11 cellular contexts compared by ENCODE assay signal in the genomic region with DNA sequence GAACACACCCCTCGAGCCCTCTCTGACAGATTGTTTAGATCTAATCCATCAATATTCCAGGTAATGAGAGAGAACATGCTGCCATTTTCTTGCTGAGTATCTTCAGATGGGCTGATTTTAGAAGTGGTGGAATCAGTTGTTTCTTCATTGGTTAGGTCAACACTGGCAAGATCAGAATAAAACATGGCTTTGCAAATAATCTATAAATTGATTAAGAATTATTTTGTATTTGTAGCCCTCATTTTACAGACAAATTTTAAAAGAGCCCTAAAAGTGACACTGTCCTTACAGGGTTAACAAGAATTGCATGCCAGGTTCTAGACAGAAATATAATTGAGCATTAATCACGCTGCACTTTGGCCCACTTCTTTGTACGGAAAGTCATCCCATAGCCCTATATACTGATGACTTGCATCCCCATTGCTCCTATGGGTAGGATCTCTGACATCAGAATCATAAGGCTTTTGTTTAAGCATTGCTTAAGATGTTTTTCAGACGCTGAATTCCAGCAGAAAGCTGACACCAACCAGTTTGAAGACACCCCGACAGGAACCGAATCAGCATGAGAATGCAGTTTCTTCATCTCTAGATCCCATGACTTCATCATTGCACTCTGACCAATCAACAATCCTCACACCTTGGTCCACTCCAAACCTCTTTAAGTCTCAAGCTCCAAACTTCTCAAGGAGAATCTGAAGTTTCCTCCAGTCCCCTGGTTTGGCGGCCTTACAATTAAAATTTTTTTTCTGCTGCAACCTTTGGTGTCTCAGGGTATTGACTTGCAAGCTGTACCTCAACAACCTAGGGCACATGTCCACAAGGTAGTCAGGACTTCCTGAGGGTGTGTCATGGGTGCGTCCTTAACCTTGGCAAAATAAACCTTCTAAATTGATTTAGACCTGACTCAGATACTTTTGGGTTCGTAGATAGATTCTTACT. TPM values are rescaled to one million over a fixed set of nuclear protein-coding genes. Genes with fewer than 3 reads are reported as not detected.
A peak's percentile ranks its signal among the peaks of the same experiment; 100 is the strongest.
DNase-seq lines count a peak whose midpoint lies in the region; ATAC-seq, FAIRE-seq and TF ChIP-seq lines count a peak whose summit lies in the region.
"Had no signal": no experiment of that assay in that cellular context is flagged by ENCODE, and none has a peak within 500 bp of the region (broad histone marks: within the 10 kb centered on the region; RNA-seq: fewer than 3 reads in every experiment).

No MANE protein-coding gene starts in this region.

- H3K9me1 ChIP-seq in K562 (ENCODE audit: control insufficient read depth, insufficient read depth, low read length), result no peaks in the 10 kb centered on the region

- no peaks in the 10 kb centered on the region for H3K27me3 Mint-ChIP-seq in activated T-cell treated with anti-CD3 and anti-CD28 coated beads, Interleukin-2, amount 50 U/mL, for 72 hours (ENCODE audit: low read depth)
- H3K27me3 Mint-ChIP-seq: stimulated activated memory B cell treated with anti-CD40 and anti-IgM and Interleukin-4, amounts not matched to agents 10 μg/mL and 1 μg/mL and 100 μg/mL, for 72 hours had no signal

- BruUV-seq in HepG2 (replicated peaks; lab: Mats Ljungman, UMichigan), result no TSS peak
- no TSS peak for BruUV-seq in K562 (replicated peaks; lab: Mats Ljungman, UMichigan)

- TF ChIP-seq POLR2A in right lobe of liver (IDR thresholded peaks at IDR 0.05) (no peak), HepG2 (IDR thresholded peaks at IDR 0.05; ENCODE audit: insufficient read depth in 1 of 2, low read depth in 2 of 2, low read length in 2 of 2) (no peak), K562 (conservative IDR thresholded peaks at IDR 0.05) (peak; percentile 44)

- H3K4me1 ChIP-seq in right lobe of liver (peaks cover 0 to 11% (median 5%) of the 10 kb centered on the region in 4 donors), HepG2 (ENCODE audit: insufficient read depth, low read length) (peaks cover 49% of the 10 kb centered on the region), K562 (replicated peaks in 1 of 2; ENCODE audit: control insufficient read depth in 2 of 2, insufficient read depth in 2 of 2, low read length in 2 of 2) (peaks cover 0 to 20% of the 10 kb centered on the region in 2 experiments; a peak in 2 of 5 replicates), upper lobe of right lung (peaks cover 10% of the 10 kb centered on the region)
- H3K4me1 ChIP-seq: BE2C had no signal

- CTCF ChIA-PET in HepG2 (lab: Yijun Ruan, JAX; ENCODE audit: low intra/inter-chr PET ratio, low total read pairs) (no interaction called here), K562 (lab: Yijun Ruan, JAX; ENCODE audit: low intra/inter-chr PET ratio) (no interaction called here)

- H3K36me3 ChIP-seq in right lobe of liver (peaks cover 0 to 2% (median 0%) of the 10 kb centered on the region in 4 donors), HepG2 (replicated peaks in 1 of 2; ENCODE audit: control insufficient read depth in 1 of 2, insufficient read depth in 2 of 2, low read length in 2 of 2) (peaks cover 2 to 21% of the 10 kb centered on the region in 2 experiments; a peak in 4 of 5 replicates), K562 (ENCODE audit: control insufficient read depth, insufficient read depth, low read length) (peaks cover 53% of the 10 kb centered on the region), upper lobe of right lung (peaks cover 39% of the 10 kb centered on the region)

- H3K27ac ChIP-seq in right lobe of liver (peak overlapping the region in 1 of 3 donors; percentile 30), HepG2 (ENCODE audit: extremely low read length, insufficient read depth, low read length) (no peak overlapping the region), K562 (ENCODE audit: extremely low read depth, low read depth, low read length) (peak overlapping the region; percentile 69), upper lobe of right lung (peak overlapping the region; percentile 17)
- H3K27ac ChIP-seq: SK-N-MC had no signal

- H3K79me2 ChIP-seq in HepG2 (ENCODE audit: insufficient read depth, low read length), result peaks cover 8% of the 10 kb centered on the region
- peaks cover 21% of the 10 kb centered on the region; the same call in 2 of the 3 replicates for H3K79me2 ChIP-seq in K562 (ENCODE audit: control insufficient read depth, insufficient read depth, low read length)

- TF ChIP-seq CTCF in right lobe of liver (IDR thresholded peaks at IDR 0.05) (no peak), HepG2 (CRISPR knock-in tag; IDR thresholded peaks at IDR 0.05) (no peak), K562 (IDR thresholded peaks at IDR 0.05 in 2 of 3, conservative IDR thresholded peaks at IDR 0.05 in 1 of 3; ENCODE audit: insufficient read depth in 2 of 3, low read depth in 1 of 3, low read length in 3 of 3) (no peak), upper lobe of right lung (IDR thresholded peaks at IDR 0.05) (no peak)

- H3K27me3 ChIP-seq in right lobe of liver, result no peaks in the 10 kb centered on the region
- no peaks in the 10 kb centered on the region for H3K27me3 ChIP-seq in HepG2 (ENCODE audit: control insufficient read depth in 1 of 2, insufficient read depth in 2 of 2, low read length in 2 of 2)
- no peaks in the 10 kb centered on the region for H3K27me3 ChIP-seq in K562 (ENCODE audit: control insufficient read depth in 2 of 2, insufficient read depth in 2 of 2, low read length in 2 of 2)
- H3K27me3 ChIP-seq in upper lobe of right lung, result no peaks in the 10 kb centered on the region
- H3K27me3 ChIP-seq: BE2C had no signal

- POLR2A ChIA-PET in HepG2 (lab: Yijun Ruan, JAX) (no interaction called here), K562 (lab: Yijun Ruan, JAX) (interaction anchor here (0.7 to 2.4 kb wide), 10 partner anchors 9 to 534 kb away, joined by 3 to 14 read pairs (median 4); partner anchors contain the start of genes ACOT13, KIAA0319 and TDP2)

- H3K4me3 ChIP-seq in right lobe of liver, result no peak overlapping the region
- H3K4me3 ChIP-seq in HepG2 (replicated peaks in 1 of 3; ENCODE audit: insufficient read depth in 1 of 3, low read depth in 2 of 3, low read length in 3 of 3), result no peak overlapping the region
- H3K4me3 ChIP-seq in K562, result no peak overlapping the region
- H3K4me3 ChIP-seq in upper lobe of right lung, result no peak overlapping the region
- H3K4me3 ChIP-seq: SK-N-MC had no signal

- TF ChIP-seq RAD21 in HepG2 (CRISPR knock-in tag; IDR thresholded peaks at IDR 0.05) (no peak), K562 (CRISPR knock-in tag; conservative IDR thresholded peaks at IDR 0.05 in 1 of 2, IDR thresholded peaks at IDR 0.05 in 1 of 2) (no peak)

- no peak overlapping the region for H3K4me2 ChIP-seq in HepG2 (ENCODE audit: low read depth, low read length)
- peak overlapping the region; percentile 57 for H3K4me2 ChIP-seq in K562 (ENCODE audit: insufficient read depth, low read length)

- no peaks in the 10 kb centered on the region for H3K9me3 Mint-ChIP-seq in activated T-cell treated with anti-CD3 and anti-CD28 coated beads, Interleukin-2, amount 50 U/mL, for 72 hours
- H3K9me3 Mint-ChIP-seq: stimulated activated memory B cell treated with anti-CD40 and anti-IgM and Interleukin-4, amounts not matched to agents 10 μg/mL and 1 μg/mL and 100 μg/mL, for 72 hours had no signal

- ATAC-seq in right lobe of liver (peak; percentile 26 to 68 (median 60)), HepG2 (no peak), K562 (peak; percentile 96), upper lobe of right lung (peak; percentile 92)
- no peak for ATAC-seq in activated T-cell treated with anti-CD3 and anti-CD28 coated beads, Interleukin-2, amount 50 U/mL, for 72 hours (replicated peaks in 1 of 2)
- ATAC-seq: stimulated activated memory B cell treated with anti-CD40 and anti-IgM and Interleukin-4, amounts not matched to agents 10 μg/mL and 1 μg/mL and 100 μg/mL, for 72 hours had no signal

- H3K36me3 Mint-ChIP-seq in activated T-cell treated with anti-CD3 and anti-CD28 coated beads, Interleukin-2, amount 50 U/mL, for 72 hours (ENCODE audit: insufficient read depth in 2 of 2), result peaks cover 8 to 34% of the 10 kb centered on the region in 2 donors

- H2AFZ ChIP-seq in HepG2 (ENCODE audit: low read length) (no peak overlapping the region), K562 (ENCODE audit: low read depth, low read length) (peak overlapping the region; percentile 58)

- H3K9me3 ChIP-seq in right lobe of liver (no peaks in the 10 kb centered on the region), HepG2 (ENCODE audit: low read length) (no peaks in the 10 kb centered on the region), K562 (replicated peaks; ENCODE audit: control insufficient read depth, insufficient read depth, low read depth, low read length) (no peaks in the 10 kb centered on the region), upper lobe of right lung (no peaks in the 10 kb centered on the region)
- H3K9me3 ChIP-seq: BE2C had no signal

- in situ Hi-C loops in HepG2 (cut with HindIII; ENCODE audit: extremely low pct_ligation_motif_present, low pct_unique_long_range_greater_than_20kb), result no loop called here
- in situ Hi-C loops in K562 (cut with MboI), result no loop called here

- WGBS in right lobe of liver (ENCODE audit: insufficient coverage, low coverage, low lambda C conversion rate, missing lambda C conversion rate), result 63% methylated on average over 9 of the region's 9 CpGs
- WGBS in HepG2 (ENCODE audit: low lambda C conversion rate), result 94% methylated on average over 9 of the region's 9 CpGs
- 23% methylated on average over 9 of the region's 9 CpGs for WGBS in K562 (ENCODE audit: insufficient coverage, low coverage, missing lambda C conversion rate)

- H3K9ac ChIP-seq in HepG2 (ENCODE audit: insufficient read depth, low read depth, low read length) (no peak overlapping the region), K562 (ENCODE audit: insufficient read depth in 1 of 2, low read depth in 2 of 2, low read length in 2 of 2) (peak overlapping the region in 1 of 2 experiments; percentile 28; a peak in 2 of 4 replicates)

- H3K4me1 Mint-ChIP-seq in activated T-cell treated with anti-CD3 and anti-CD28 coated beads, Interleukin-2, amount 50 U/mL, for 72 hours (ENCODE audit: low read depth), result peaks cover 32% of the 10 kb centered on the region

- TF ChIP-seq EP300 in HepG2 (IDR thresholded peaks at IDR 0.05; ENCODE audit: low read depth in 2 of 2, low read length in 2 of 2) (no peak), HepG2 (CRISPR knock-in tag; IDR thresholded peaks at IDR 0.05; ENCODE audit: borderline replicate concordance) (no peak), K562 (IDR thresholded peaks at IDR 0.05; ENCODE audit: low read length) (peak; percentile 75)

- intact Hi-C loops in right lobe of liver (cut with DNase I) (no loop called here), HepG2 (cut with micrococcal nuclease; ENCODE audit: unreplicated experiment) (no loop called here), K562 (cut with micrococcal nuclease) (no loop called here), upper lobe of right lung (cut with DNase I) (no loop called here)

- H3K27ac Mint-ChIP-seq in activated T-cell treated with anti-CD3 and anti-CD28 coated beads, Interleukin-2, amount 50 U/mL, for 72 hours, result no peak overlapping the region
- H3K27ac Mint-ChIP-seq: stimulated activated memory B cell treated with anti-CD40 and anti-IgM and Interleukin-4, amounts not matched to agents 10 μg/mL and 1 μg/mL and 100 μg/mL, for 72 hours had no signal

- FAIRE-seq in HepG2 (lab: Jason Lieb, UNC), result no peak
- FAIRE-seq in K562 (lab: Jason Lieb, UNC), result peak; percentile 93

- H4K20me1 ChIP-seq in HepG2 (ENCODE audit: insufficient read depth, low read length), result 0 out of 2 replicates have a peak, but pooled peaks cover 4% of the 10 kb centered on the region
- H4K20me1 ChIP-seq in K562 (replicated peaks; ENCODE audit: control insufficient read depth, insufficient read depth, low read length), result no peaks in the 10 kb centered on the region

- no peak for DNase-seq in right lobe of liver
- DNase-seq in HepG2 (ENCODE audit: low spot score), result no peak
- DNase-seq in K562 (ENCODE audit: extremely low read depth in 1 of 4, low spot score in 3 of 4), result peak in 2 of 4 experiments; percentile 76 to 77
- peak; percentile 98 for DNase-seq in iris pigment epithelial cell (ENCODE audit: low read depth)
- DNase-seq in upper lobe of right lung, result no peak
- DNase-seq in Kasumi-1 (lab: John Stamatoyannopoulos, UW), result no peak
- no peak for DNase-seq in NCI-H69 (lab: John Stamatoyannopoulos, UW)
- DNase-seq in activated T-cell treated with anti-CD3 and anti-CD28 coated beads, Interleukin-2, amount 50 U/mL, for 72 hours, result no peak
- DNase-seq: BE2C had no signal

- H3K4me3 Mint-ChIP-seq in activated T-cell treated with anti-CD3 and anti-CD28 coated beads, Interleukin-2, amount 50 U/mL, for 72 hours, result no peak overlapping the region
- H3K4me3 Mint-ChIP-seq: stimulated activated memory B cell treated with anti-CD40 and anti-IgM and Interleukin-4, amounts not matched to agents 10 μg/mL and 1 μg/mL and 100 μg/mL, for 72 hours had no signal

RNA-seq across cellular contexts. Expression of gene TDP2, which starts 7.9 kb away (rescaled TPM):
- total RNA-seq in right lobe of liver (10 to 100 TPM; 20.4 to 33.2 (median 24.0) TPM), HepG2 (2016; rRNA removed; fragmentation: Illumina TruSeq; extraction: Trizol) (42.6 and 73.1 TPM in 2 replicates), K562 (2014; rRNA removed) (29.0 and 46.5 TPM in 2 replicates), K562 (2014; rRNA removed; fragmentation: Illumina TruSeq; extraction: Trizol) (31.8 and 32.9 TPM in 2 replicates), K562 (2015; rRNA removed; fragmentation: Illumina TruSeq; extraction: Trizol) (27.3 and 28.6 TPM in 2 replicates), K562 (2021) (37.9 and 38.2 TPM in 2 replicates), upper lobe of right lung (42.3 TPM)
- total RNA-seq in HepG2 (2016; cell fraction: cytosol; rRNA removed; fragmentation: Illumina TruSeq; extraction: Trizol; ENCODE audit: low read depth), result 10.2 and 10.8 TPM in 2 replicates
- total RNA-seq in HepG2 (2016; cell fraction: insoluble cytoplasmic fraction; rRNA removed; fragmentation: Illumina TruSeq; extraction: Trizol), result 42.3 and 70.9 TPM in 2 replicates
- total RNA-seq in HepG2 (2016; cell fraction: membrane; rRNA removed; fragmentation: Illumina TruSeq; extraction: Trizol), result 31.3 and 32.0 TPM in 2 replicates
- 42.3 and 44.0 TPM in 2 replicates for total RNA-seq in HepG2 (2016; cell fraction: nucleus; rRNA removed; fragmentation: Illumina TruSeq; extraction: Trizol)
- polyA plus RNA-seq in HepG2 (2011; rRNA removed) (28.5 and 30.5 TPM in 2 replicates), K562 (2011; rRNA removed) (41.3 and 60.1 TPM in 2 replicates), K562 (2014; fragmentation: Illumina TruSeq; extraction: Trizol) (53.6 and 56.8 TPM in 2 replicates), K562 (2014; fragmentation: Nextera tagmentation; extraction: Ambion mirVana) (10 to 100 TPM; 27.7 to 28.7 TPM), K562 (2014; rRNA removed) (53.0 and 56.5 TPM in 2 replicates)
- polyA plus RNA-seq in HepG2 (2011; cell fraction: cytosol; rRNA removed), result 15.3 and 20.6 TPM in 2 replicates
- 22.8 and 29.8 TPM in 2 replicates for polyA plus RNA-seq in HepG2 (2011; cell fraction: nucleus; rRNA removed)
- polyA plus RNA-seq in HepG2 (2012), result 41.8 and 51.0 TPM in 2 replicates
- 10.0 and 11.4 TPM in 2 replicates for polyA plus RNA-seq in HepG2 (2016; cell fraction: cytosol; fragmentation: Illumina TruSeq; extraction: Trizol; ENCODE audit: low read depth)
- polyA plus RNA-seq in HepG2 (2016; cell fraction: insoluble cytoplasmic fraction; fragmentation: Illumina TruSeq; extraction: Trizol; ENCODE audit: low read depth), result 109 and 114 TPM in 2 replicates
- 29.1 and 29.5 TPM in 2 replicates for polyA plus RNA-seq in HepG2 (2016; cell fraction: membrane; fragmentation: Illumina TruSeq; extraction: Trizol; ENCODE audit: low read depth)
- 64.6 and 67.4 TPM in 2 replicates for polyA plus RNA-seq in HepG2 (2016; cell fraction: nucleus; fragmentation: Illumina TruSeq; extraction: Trizol; ENCODE audit: insufficient read depth, low read depth)
- polyA minus RNA-seq in HepG2 (2011; rRNA and poly(A)+ RNA removed; ENCODE audit: low replicate concordance), result 12.8 and 18.3 TPM in 2 replicates
- 12.9 and 13.3 TPM in 2 replicates for polyA minus RNA-seq in HepG2 (2011; cell fraction: cytosol; rRNA and poly(A)+ RNA removed)
- polyA minus RNA-seq in HepG2 (2011; cell fraction: nucleus; rRNA and poly(A)+ RNA removed), result 50.3 and 64.9 TPM in 2 replicates
- 36.5 and 52.5 TPM in 2 replicates for total RNA-seq in K562 (2011; cell fraction: chromatin; rRNA removed; ENCODE audit: low replicate concordance)
- total RNA-seq in K562 (2011; cell fraction: nucleolus; rRNA removed), result 30.2 and 34.3 TPM in 2 replicates
- 41.6 and 42.5 TPM in 2 replicates for total RNA-seq in K562 (2011; cell fraction: nucleoplasm; rRNA removed)
- polyA plus RNA-seq in K562 (2011; cell fraction: cytosol; rRNA removed), result 10.1 and 18.1 TPM in 2 replicates
- 28.7 and 29.2 TPM in 2 replicates for polyA plus RNA-seq in K562 (2011; cell fraction: nucleus; rRNA removed)
- polyA plus RNA-seq in K562 (2012), result 43.5 and 47.6 TPM in 2 replicates
- polyA minus RNA-seq in K562 (2011; rRNA and poly(A)+ RNA removed), result 29.1 and 37.8 TPM in 2 replicates
- polyA minus RNA-seq in K562 (2011; cell fraction: cytosol; rRNA and poly(A)+ RNA removed), result 12.4 and 13.6 TPM in 2 replicates
- polyA minus RNA-seq in K562 (2011; cell fraction: nucleus; rRNA and poly(A)+ RNA removed), result 31.9 and 71.3 TPM in 2 replicates
- total RNA-seq in activated T-cell treated with anti-CD3 and anti-CD28 coated beads, Interleukin-2, amount 50 U/mL, for 72 hours, result 10 to 100 TPM; 58.3 to 62.9 TPM

RNA-seq across cellular contexts. Expression of gene ACOT13, which starts 8.0 kb away (rescaled TPM):
- total RNA-seq in right lobe of liver (10 to 100 TPM; 14.0 to 53.6 (median 43.4) TPM), HepG2 (2016; rRNA removed; fragmentation: Illumina TruSeq; extraction: Trizol) (31.5 and 50.9 TPM in 2 replicates), K562 (2014; rRNA removed) (14.1 and 20.9 TPM in 2 replicates), K562 (2014; rRNA removed; fragmentation: Illumina TruSeq; extraction: Trizol) (65.7 and 75.7 TPM in 2 replicates), K562 (2015; rRNA removed; fragmentation: Illumina TruSeq; extraction: Trizol) (46.3 and 49.2 TPM in 2 replicates), K562 (2021) (57.9 and 58.1 TPM in 2 replicates), upper lobe of right lung (28.1 TPM)
- total RNA-seq in HepG2 (2016; cell fraction: cytosol; rRNA removed; fragmentation: Illumina TruSeq; extraction: Trizol; ENCODE audit: low read depth), result 6.6 and 8.6 TPM in 2 replicates
- total RNA-seq in HepG2 (2016; cell fraction: insoluble cytoplasmic fraction; rRNA removed; fragmentation: Illumina TruSeq; extraction: Trizol), result 33.5 and 52.4 TPM in 2 replicates
- total RNA-seq in HepG2 (2016; cell fraction: membrane; rRNA removed; fragmentation: Illumina TruSeq; extraction: Trizol), result 15.3 and 16.7 TPM in 2 replicates
- total RNA-seq in HepG2 (2016; cell fraction: nucleus; rRNA removed; fragmentation: Illumina TruSeq; extraction: Trizol), result 8.2 and 8.5 TPM in 2 replicates
- polyA plus RNA-seq in HepG2 (2011; rRNA removed) (37.5 and 45.1 TPM in 2 replicates), K562 (2011; rRNA removed) (99.7 and 129 TPM in 2 replicates), K562 (2014; fragmentation: Illumina TruSeq; extraction: Trizol) (72.2 and 82.8 TPM in 2 replicates), K562 (2014; fragmentation: Nextera tagmentation; extraction: Ambion mirVana) (100 to 1,000 TPM; 106 to 127 TPM), K562 (2014; rRNA removed) (37.6 and 40.4 TPM in 2 replicates)
- 15.1 and 22.8 TPM in 2 replicates for polyA plus RNA-seq in HepG2 (2011; cell fraction: cytosol; rRNA removed)
- polyA plus RNA-seq in HepG2 (2011; cell fraction: nucleus; rRNA removed), result 6.6 and 7.0 TPM in 2 replicates
- 33.4 and 56.4 TPM in 2 replicates for polyA plus RNA-seq in HepG2 (2012)
- polyA plus RNA-seq in HepG2 (2016; cell fraction: cytosol; fragmentation: Illumina TruSeq; extraction: Trizol; ENCODE audit: low read depth), result 13.4 and 16.5 TPM in 2 replicates
- 53.6 and 58.5 TPM in 2 replicates for polyA plus RNA-seq in HepG2 (2016; cell fraction: insoluble cytoplasmic fraction; fragmentation: Illumina TruSeq; extraction: Trizol; ENCODE audit: low read depth)
- 16.5 and 18.7 TPM in 2 replicates for polyA plus RNA-seq in HepG2 (2016; cell fraction: membrane; fragmentation: Illumina TruSeq; extraction: Trizol; ENCODE audit: low read depth)
- polyA plus RNA-seq in HepG2 (2016; cell fraction: nucleus; fragmentation: Illumina TruSeq; extraction: Trizol; ENCODE audit: insufficient read depth, low read depth), result 21.0 and 21.1 TPM in 2 replicates
- 3.0 and 5.1 TPM in 2 replicates for polyA minus RNA-seq in HepG2 (2011; rRNA and poly(A)+ RNA removed; ENCODE audit: low replicate concordance)
- polyA minus RNA-seq in HepG2 (2011; cell fraction: cytosol; rRNA and poly(A)+ RNA removed), result 6.4 and 9.3 TPM in 2 replicates
- 4.5 and 6.3 TPM in 2 replicates for polyA minus RNA-seq in HepG2 (2011; cell fraction: nucleus; rRNA and poly(A)+ RNA removed)
- 4.4 and 16.0 TPM in 2 replicates for total RNA-seq in K562 (2011; cell fraction: chromatin; rRNA removed; ENCODE audit: low replicate concordance)
- total RNA-seq in K562 (2011; cell fraction: nucleolus; rRNA removed), result 4.3 TPM in 2 replicates
- total RNA-seq in K562 (2011; cell fraction: nucleoplasm; rRNA removed), result 6.1 and 11.8 TPM in 2 replicates
- polyA plus RNA-seq in K562 (2011; cell fraction: cytosol; rRNA removed), result 24.7 and 40.8 TPM in 2 replicates
- 11.4 and 19.8 TPM in 2 replicates for polyA plus RNA-seq in K562 (2011; cell fraction: nucleus; rRNA removed)
- 54.7 and 56.0 TPM in 2 replicates for polyA plus RNA-seq in K562 (2012)
- 48.9 and 54.5 TPM in 2 replicates for polyA minus RNA-seq in K562 (2011; rRNA and poly(A)+ RNA removed)
- 13.7 and 18.1 TPM in 2 replicates for polyA minus RNA-seq in K562 (2011; cell fraction: cytosol; rRNA and poly(A)+ RNA removed)
- 3.6 and 6.2 TPM in 2 replicates for polyA minus RNA-seq in K562 (2011; cell fraction: nucleus; rRNA and poly(A)+ RNA removed)
- total RNA-seq in activated T-cell treated with anti-CD3 and anti-CD28 coated beads, Interleukin-2, amount 50 U/mL, for 72 hours, result 10 to 100 TPM; 26.5 to 26.9 TPM

RNA-seq across cellular contexts. Expression of gene KIAA0319, which starts 12.9 kb away (rescaled TPM):
- under 1 TPM in 1 of 6 experiments, not detected in 5; 0.02 TPM for total RNA-seq in right lobe of liver
- total RNA-seq in HepG2 (2016; rRNA removed; fragmentation: Illumina TruSeq; extraction: Trizol), result not detected in 2 replicates
- not detected in 2 replicates for total RNA-seq in HepG2 (2016; cell fraction: cytosol; rRNA removed; fragmentation: Illumina TruSeq; extraction: Trizol; ENCODE audit: low read depth)
- total RNA-seq in HepG2 (2016; cell fraction: insoluble cytoplasmic fraction; rRNA removed; fragmentation: Illumina TruSeq; extraction: Trizol), result 0.02 TPM in 1 of 2 replicates, not detected in the other
- total RNA-seq in HepG2 (2016; cell fraction: membrane; rRNA removed; fragmentation: Illumina TruSeq; extraction: Trizol), result 0.03 TPM in 1 of 2 replicates, not detected in the other
- not detected in 2 replicates for total RNA-seq in HepG2 (2016; cell fraction: nucleus; rRNA removed; fragmentation: Illumina TruSeq; extraction: Trizol)
- 0.01 TPM in 1 of 2 replicates, not detected in the other for polyA plus RNA-seq in HepG2 (2011; rRNA removed)
- 0.01 TPM in 2 replicates for polyA plus RNA-seq in HepG2 (2011; cell fraction: cytosol; rRNA removed)
- polyA plus RNA-seq in HepG2 (2011; cell fraction: nucleus; rRNA removed), result 0.03 TPM in 2 replicates
- 0.04 TPM in 1 of 2 replicates, not detected in the other for polyA plus RNA-seq in HepG2 (2012)
- polyA plus RNA-seq in HepG2 (2016; cell fraction: cytosol; fragmentation: Illumina TruSeq; extraction: Trizol; ENCODE audit: low read depth), result not detected in 2 replicates
- polyA plus RNA-seq in HepG2 (2016; cell fraction: insoluble cytoplasmic fraction; fragmentation: Illumina TruSeq; extraction: Trizol; ENCODE audit: low read depth), result not detected in 2 replicates
- not detected in 2 replicates for polyA plus RNA-seq in HepG2 (2016; cell fraction: membrane; fragmentation: Illumina TruSeq; extraction: Trizol; ENCODE audit: low read depth)
- polyA plus RNA-seq in HepG2 (2016; cell fraction: nucleus; fragmentation: Illumina TruSeq; extraction: Trizol; ENCODE audit: insufficient read depth, low read depth), result not detected in 2 replicates
- polyA minus RNA-seq in HepG2 (2011; rRNA and poly(A)+ RNA removed; ENCODE audit: low replicate concordance), result 0.12 and 7.9 TPM in 2 replicates
- not detected in 2 replicates for polyA minus RNA-seq in HepG2 (2011; cell fraction: cytosol; rRNA and poly(A)+ RNA removed)
- polyA minus RNA-seq in HepG2 (2011; cell fraction: nucleus; rRNA and poly(A)+ RNA removed), result 0.13 TPM in 1 of 2 replicates, not detected in the other
- total RNA-seq in K562 (2011; cell fraction: chromatin; rRNA removed; ENCODE audit: low replicate concordance), result not detected in 2 replicates
- total RNA-seq in K562 (2011; cell fraction: nucleolus; rRNA removed), result not detected in 2 replicates
- not detected in 2 replicates for total RNA-seq in K562 (2011; cell fraction: nucleoplasm; rRNA removed)
- not detected in 2 replicates for total RNA-seq in K562 (2014; rRNA removed)
- not detected in 2 replicates for total RNA-seq in K562 (2014; rRNA removed; fragmentation: Illumina TruSeq; extraction: Trizol)
- total RNA-seq in K562 (2015; rRNA removed; fragmentation: Illumina TruSeq; extraction: Trizol), result not detected in 2 replicates
- not detected in 2 replicates for total RNA-seq in K562 (2021)
- not detected in 2 replicates for polyA plus RNA-seq in K562 (2011; rRNA removed)
- not detected in 2 replicates for polyA plus RNA-seq in K562 (2011; cell fraction: cytosol; rRNA removed)
- polyA plus RNA-seq in K562 (2011; cell fraction: nucleus; rRNA removed), result not detected in 2 replicates
- 0.01 TPM in 2 replicates for polyA plus RNA-seq in K562 (2012)
- polyA plus RNA-seq in K562 (2014; fragmentation: Illumina TruSeq; extraction: Trizol), result 0.01 TPM in 1 of 2 replicates, not detected in the other
- polyA plus RNA-seq in K562 (2014; fragmentation: Nextera tagmentation; extraction: Ambion mirVana), result not detected
- 0.03 TPM in 1 of 2 replicates, not detected in the other for polyA plus RNA-seq in K562 (2014; rRNA removed)
- not detected in 2 replicates for polyA minus RNA-seq in K562 (2011; rRNA and poly(A)+ RNA removed)
- polyA minus RNA-seq in K562 (2011; cell fraction: cytosol; rRNA and poly(A)+ RNA removed), result not detected in 2 replicates
- polyA minus RNA-seq in K562 (2011; cell fraction: nucleus; rRNA and poly(A)+ RNA removed), result not detected in 2 replicates
- total RNA-seq in upper lobe of right lung, result 1.1 TPM
- under 1 TPM; 0.14 TPM for total RNA-seq in activated T-cell treated with anti-CD3 and anti-CD28 coated beads, Interleukin-2, amount 50 U/mL, for 72 hours

Comparison
In these comparisons a context has a peak if more than half of its experiments do, and no peak if none do; other contexts are left out.
1. ATAC-seq: peak in right lobe of liver (4 of 4), K562 (single experiment) and upper lobe of right lung (single experiment); none in HepG2 (single experiment) and activated T-cell treated with anti-CD3 and anti-CD28 coated beads, Interleukin-2, amount 50 U/mL, for 72 hours (0 of 2).